Comparison of ENCODE assay signal across 30 cellular contexts in the genomic region with DNA sequence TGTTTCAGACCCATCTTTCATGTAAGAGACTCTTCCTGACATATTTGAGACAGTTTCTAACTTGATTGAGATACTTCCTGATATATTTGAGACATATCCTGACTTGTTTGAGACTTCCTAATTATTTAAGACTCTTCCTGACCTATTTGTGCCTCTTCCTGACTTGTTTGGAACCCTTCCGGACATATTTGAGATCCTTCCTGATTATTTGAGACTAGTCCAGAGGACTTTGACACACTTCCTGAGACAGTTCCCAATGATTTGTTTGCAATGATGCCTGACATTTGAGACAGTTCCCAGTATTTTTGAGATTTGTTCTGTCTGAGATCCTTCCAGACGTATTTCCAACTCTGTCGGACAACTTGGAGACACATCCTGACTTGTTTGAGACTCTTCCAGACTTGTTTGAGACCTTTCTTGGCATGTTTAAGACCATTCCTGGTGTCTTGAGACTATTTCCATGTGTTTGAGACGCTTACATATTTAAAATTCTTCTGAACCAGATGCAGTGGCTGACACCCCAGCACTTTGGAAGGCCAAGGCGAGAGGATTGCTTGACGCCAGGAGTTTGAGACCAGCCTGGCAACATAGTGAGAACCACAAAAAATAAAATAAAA.
DNase-seq lines count a peak whose midpoint lies in the region; ATAC-seq, FAIRE-seq and TF ChIP-seq lines count a peak whose summit lies in the region.
"Had no signal": no experiment of that assay in that cellular context is flagged by ENCODE, and none has a peak within 500 bp of the region (broad histone marks: within the 10 kb centered on the region; RNA-seq: fewer than 3 reads in every experiment).

No MANE protein-coding gene starts in this region.

- no peaks in the 10 kb centered on the region for H3K4me1 Mint-ChIP-seq in activated T-helper 17 cell treated with anti-CD3 and anti-CD28 coated beads, Interleukin-2, amount 50 U/mL, for 72 hours

- H3K79me2 ChIP-seq in parathyroid adenoma, result no peaks in the 10 kb centered on the region

- WGBS in gastroesophageal sphincter (ENCODE audit: low coverage in 1 of 2), 2 donors, result 50 to 63% methylated on average over 1 to 3 of the region's 6 CpGs

- no peak overlapping the region for H3K4me2 ChIP-seq in parathyroid adenoma (ENCODE audit: low read length)

- peak overlapping the region; percentile 42 for H2AFZ ChIP-seq in parathyroid adenoma

- H3K9me3 ChIP-seq in gastroesophageal sphincter (no peaks in the 10 kb centered on the region), parathyroid adenoma (ENCODE audit: control insufficient read depth, low read length) (no peaks in the 10 kb centered on the region)
- H3K9me3 ChIP-seq: Caco-2, testis, uterus had no signal

- TF ChIP-seq CTCF in gastroesophageal sphincter (IDR thresholded peaks at IDR 0.05), result no peak
- TF ChIP-seq CTCF in parathyroid adenoma (IDR thresholded peaks at IDR 0.05), result no peak
- no peak for TF ChIP-seq CTCF in GM13977 (IDR thresholded peaks at IDR 0.05; ENCODE audit: extremely low read depth, insufficient read depth, missing control alignments)

- FAIRE-seq in GM12891 (lab: Jason Lieb, UNC), result peak; percentile 56
- FAIRE-seq: HTR-8/SVneo, TTC549 had no signal

- H3K27ac Mint-ChIP-seq in activated T-helper 17 cell treated with anti-CD3 and anti-CD28 coated beads, Interleukin-2, amount 50 U/mL, for 72 hours, result peak overlapping the region; percentile 56
- H3K27ac Mint-ChIP-seq: activated CD4-positive, alpha-beta memory T cell treated with anti-CD3 and anti-CD28 coated beads for 36 hours; activated naive CD4-positive, alpha-beta T cell treated with anti-CD3 and anti-CD28 coated beads, Interleukin-2, amount 50 U/mL, for 72 hours; stimulated activated naive B cell treated with anti-CD40 and anti-IgM and Interleukin-4, amounts not matched to agents 10 μg/mL and 1 μg/mL and 100 μg/mL, for 72 hours had no signal

- no peak for TF ChIP-seq EP300 in gastroesophageal sphincter (IDR thresholded peaks at IDR 0.05)

- DNase-seq in GM12891 (ENCODE audit: insufficient read length, low spot score), result no peak
- DNase-seq in GM13977 (ENCODE audit: low spot score), result no peak
- no peak for DNase-seq in stimulated activated CD4-positive, alpha-beta T cell treated with anti-CD3 and anti-CD28 coated beads, Interleukin-4, amount 100 ng/mL, for 4 hours
- no peak for DNase-seq in cerebellar nuclear complex (lab: John Stamatoyannopoulos, UW)
- DNase-seq: activated CD4-positive, alpha-beta memory T cell treated with anti-CD3 and anti-CD28 coated beads for 36 hours; activated CD4-positive, CD25-positive, alpha-beta regulatory T cell treated with anti-CD3 and anti-CD28 coated beads, Interleukin-2, amount 50 U/mL, for 72 hours; activated CD8-positive, alpha-beta memory T cell treated with anti-CD3 and anti-CD28 coated beads, Interleukin-2, amount 50 U/mL, for 4 hours; Caco-2; DMS79 treated with DMSO at 0.1 percent for 48 hours; GF-D8; head of caudate nucleus; KG1; left colon; NCI-H1436; NCI-H774; right cardiac atrium; stimulated activated CD4-positive, alpha-beta T cell treated with anti-CD3 and anti-CD28 coated beads, Interleukin-4, amount 100 ng/mL, for 1 hour; stimulated activated naive B cell treated with anti-CD40 and anti-IgM and Interleukin-4, amounts not matched to agents 10 μg/mL and 1 μg/mL and 100 μg/mL, for 72 hours; testis; uterus had no signal

- H3K27me3 ChIP-seq in gastroesophageal sphincter, result no peaks in the 10 kb centered on the region
- no peaks in the 10 kb centered on the region for H3K27me3 ChIP-seq in parathyroid adenoma (ENCODE audit: control insufficient read depth, insufficient read depth, low read length)
- H3K27me3 ChIP-seq: cardiac muscle cell, testis, uterus had no signal

- H3K27me3 Mint-ChIP-seq in activated T-helper 17 cell treated with anti-CD3 and anti-CD28 coated beads, Interleukin-2, amount 50 U/mL, for 72 hours, result no peaks in the 10 kb centered on the region
- H3K27me3 Mint-ChIP-seq: activated CD4-positive, alpha-beta memory T cell treated with anti-CD3 and anti-CD28 coated beads for 36 hours had no signal

- H3K36me3 ChIP-seq in gastroesophageal sphincter, result no peaks in the 10 kb centered on the region
- H3K36me3 ChIP-seq in parathyroid adenoma (ENCODE audit: control insufficient read depth, insufficient read depth, low read length), result no peaks in the 10 kb centered on the region
- H3K36me3 ChIP-seq: cardiac muscle cell, uterus had no signal

- no peak overlapping the region for H3K4me3 Mint-ChIP-seq in activated T-helper 17 cell treated with anti-CD3 and anti-CD28 coated beads, Interleukin-2, amount 50 U/mL, for 72 hours
- H3K4me3 Mint-ChIP-seq: activated CD4-positive, alpha-beta memory T cell treated with anti-CD3 and anti-CD28 coated beads for 36 hours; stimulated activated naive B cell treated with anti-CD40 and anti-IgM and Interleukin-4, amounts not matched to agents 10 μg/mL and 1 μg/mL and 100 μg/mL, for 72 hours had no signal

- H3K4me1 ChIP-seq in gastroesophageal sphincter, result no peaks in the 10 kb centered on the region
- H3K4me1 ChIP-seq in parathyroid adenoma, result no peaks in the 10 kb centered on the region
- H3K4me1 ChIP-seq: Caco-2, testis, uterus had no signal

- no peaks in the 10 kb centered on the region for H3K36me3 Mint-ChIP-seq in activated T-helper 17 cell treated with anti-CD3 and anti-CD28 coated beads, Interleukin-2, amount 50 U/mL, for 72 hours (ENCODE audit: low read depth)
- H3K36me3 Mint-ChIP-seq: activated CD4-positive, alpha-beta memory T cell treated with anti-CD3 and anti-CD28 coated beads for 36 hours had no signal

- no peak for ATAC-seq in activated T-helper 17 cell treated with anti-CD3 and anti-CD28 coated beads, Interleukin-2, amount 50 U/mL, for 72 hours (replicated peaks)
- ATAC-seq in gastroesophageal sphincter (peak; percentile 16), GM21423 (IDR thresholded peaks at IDR 0.05; ENCODE audit: unreplicated experiment) (no peak)
- ATAC-seq: activated naive CD4-positive, alpha-beta T cell treated with anti-CD3 and anti-CD28 coated beads, Interleukin-2, amount 50 U/mL, for 72 hours; HCT116; left colon; right cardiac atrium; stimulated activated naive B cell treated with anti-CD40 and anti-IgM and Interleukin-4, amounts not matched to agents 10 μg/mL and 1 μg/mL and 100 μg/mL, for 72 hours had no signal

- H3K4me3 ChIP-seq in gastroesophageal sphincter (no peak overlapping the region), parathyroid adenoma (ENCODE audit: low read depth, low read length) (no peak overlapping the region)
- H3K4me3 ChIP-seq: cardiac muscle cell, testis, uterus had no signal

- H3K27ac ChIP-seq in gastroesophageal sphincter (no peak overlapping the region), parathyroid adenoma (peak overlapping the region; percentile 49)
- H3K27ac ChIP-seq: C4-2B, cardiac muscle cell, testis, uterus had no signal

- no peak for TF ChIP-seq POLR2A in GM12891 (IDR thresholded peaks at IDR 0.05; ENCODE audit: low read depth, low read length)
- TF ChIP-seq POLR2A in gastroesophageal sphincter (IDR thresholded peaks at IDR 0.05), result no peak

- H3K9ac ChIP-seq in parathyroid adenoma, result no peak overlapping the region

- in situ Hi-C loops in GM13977 (cut with MboI; ENCODE audit: low pct_unique_long_range_greater_than_20kb, low sequenced_read_pairs, unreplicated experiment), result no loop called here

- peaks cover 2% of the 10 kb centered on the region for H3K9me3 Mint-ChIP-seq in activated T-helper 17 cell treated with anti-CD3 and anti-CD28 coated beads, Interleukin-2, amount 50 U/mL, for 72 hours

TF ChIP-seq in GM12891, 5 proteins besides CTCF, POLR2A, EP300 and RAD21:
- TF ChIP-seq POLR2AphosphoS5 (IDR thresholded peaks at IDR 0.05; ENCODE audit: low read depth, low read length) (no peak), SPI1 (IDR thresholded peaks at IDR 0.05; ENCODE audit: low read depth, low read length) (no peak), TAF1 (IDR thresholded peaks at IDR 0.05; ENCODE audit: low read depth, low read length) (no peak), POU2F2 (IDR thresholded peaks at IDR 0.05; ENCODE audit: low read depth, low read length) (no peak), PAX5 (IDR thresholded peaks at IDR 0.05; ENCODE audit: insufficient read depth, low read length, severe bottlenecking) (no peak)
TF ChIP-seq in GM12891: peak in this region for 0.
